Comparison of ENCODE assay signal across 1 cellular context in genomic region chr1:92817137-92817697, GRCh38.
A peak's percentile ranks its signal among the peaks of the same experiment; 100 is the strongest.
TF ChIP-seq lines count a peak whose summit lies in the region.

No MANE protein-coding gene starts in this region.

TF ChIP-seq in HepG2, 621 proteins besides CTCF, POLR2A, EP300 and RAD21 (continues in another document):
- TF ChIP-seq GTF3A (CRISPR knock-in tag; conservative IDR thresholded peaks at IDR 0.05) (no peak), SIX1 (CRISPR knock-in tag; IDR thresholded peaks at IDR 0.05; ENCODE audit: borderline replicate concordance) (0 out of 2 replicates have a peak, but pooled peaks have one; percentile 43), ARID2 (CRISPR knock-in tag; IDR thresholded peaks at IDR 0.05; ENCODE audit: borderline replicate concordance) (0 out of 2 replicates have a peak, but pooled peaks have one; percentile 23), FOXP4 (CRISPR knock-in tag; IDR thresholded peaks at IDR 0.05) (0 out of 2 replicates have a peak, but pooled peaks have one; percentile 19), FOXA3 (CRISPR knock-in tag; IDR thresholded peaks at IDR 0.05) (peak; percentile 52; the same call in 1 of the 2 replicates), ZSCAN20 (CRISPR knock-in tag; IDR thresholded peaks at IDR 0.05; ENCODE audit: borderline replicate concordance) (no peak), ZNF280D (CRISPR knock-in tag; IDR thresholded peaks at IDR 0.05) (no peak), FOXP1 (IDR thresholded peaks at IDR 0.05) (no peak), FOXP1 (CRISPR knock-in tag; IDR thresholded peaks at IDR 0.05) (0 out of 2 replicates have a peak, but pooled peaks have one; percentile 18), CREBL2 (CRISPR knock-in tag; IDR thresholded peaks at IDR 0.05; ENCODE audit: borderline replicate concordance) (no peak), HNF4A (CRISPR knock-in tag; IDR thresholded peaks at IDR 0.05) (peak; percentile 52), NFE2 (CRISPR knock-in tag; IDR thresholded peaks at IDR 0.05) (no peak), CEBPG (CRISPR knock-in tag; IDR thresholded peaks at IDR 0.05) (peak; percentile 36; the same call in 1 of the 2 replicates), ZMYM2 (CRISPR knock-in tag; IDR thresholded peaks at IDR 0.05) (no peak), CHD2 (IDR thresholded peaks at IDR 0.05; ENCODE audit: low read depth, low read length) (no peak), ATF4 (CRISPR knock-in tag; IDR thresholded peaks at IDR 0.05) (0 out of 4 replicates have a peak, but pooled peaks of 1 of the 2 experiments have one; percentile 16), ARID5B (CRISPR knock-in tag; IDR thresholded peaks at IDR 0.05) (peak; percentile 23; the same call in 1 of the 2 replicates), ZNF124 (CRISPR knock-in tag; IDR thresholded peaks at IDR 0.05) (no peak), MTERF4 (CRISPR knock-in tag; IDR thresholded peaks at IDR 0.05) (no peak), MED8 (CRISPR knock-in tag; IDR thresholded peaks at IDR 0.05; ENCODE audit: insufficient replicate concordance) (no peak), ZNF430 (CRISPR knock-in tag; IDR thresholded peaks at IDR 0.05) (no peak), ZNF142 (CRISPR knock-in tag; IDR thresholded peaks at IDR 0.05) (no peak), ZFP90 (CRISPR knock-in tag; IDR thresholded peaks at IDR 0.05; ENCODE audit: borderline replicate concordance) (no peak), KIAA2018 (CRISPR knock-in tag; IDR thresholded peaks at IDR 0.05; ENCODE audit: borderline replicate concordance) (no peak)
